Comparison of ENCODE assay signal across 1 cellular context in the genomic region with DNA sequence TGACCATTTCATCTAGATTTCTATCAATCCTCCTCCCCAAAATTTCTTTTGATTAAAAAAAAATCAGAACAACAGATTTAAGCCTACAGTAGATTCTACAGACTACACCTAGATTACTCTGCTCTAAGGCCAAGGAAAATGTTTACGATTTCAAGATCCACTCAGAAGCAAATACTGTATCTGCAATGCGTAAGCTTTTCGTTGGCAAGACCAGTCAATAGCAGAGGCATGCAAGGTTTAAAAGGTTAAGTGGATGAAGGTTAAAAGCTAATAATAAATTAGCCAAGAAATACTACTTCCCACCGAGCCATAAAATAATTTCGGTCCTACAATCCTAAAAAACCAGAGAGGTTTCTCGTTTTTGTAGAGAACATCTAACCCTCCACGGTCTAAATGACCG.
TF ChIP-seq lines count a peak whose summit lies in the region.

No MANE protein-coding gene starts in this region.

TF ChIP-seq in IMR-90, 13 proteins besides CTCF, POLR2A, EP300 and RAD21 (continued from another document):
- TF ChIP-seq CEBPB (IDR thresholded peaks at IDR 0.05; ENCODE audit: low read depth, low read length), result no peak
- no peak for TF ChIP-seq BHLHE40 (IDR thresholded peaks at IDR 0.05; ENCODE audit: low read depth, low read length)
- no peak for TF ChIP-seq MXI1 (IDR thresholded peaks at IDR 0.05; ENCODE audit: borderline replicate concordance, low read depth, low read length)
- TF ChIP-seq CHD1 (IDR thresholded peaks at IDR 0.05; ENCODE audit: low read depth, low read length), result no peak
